In the genomic region with DNA sequence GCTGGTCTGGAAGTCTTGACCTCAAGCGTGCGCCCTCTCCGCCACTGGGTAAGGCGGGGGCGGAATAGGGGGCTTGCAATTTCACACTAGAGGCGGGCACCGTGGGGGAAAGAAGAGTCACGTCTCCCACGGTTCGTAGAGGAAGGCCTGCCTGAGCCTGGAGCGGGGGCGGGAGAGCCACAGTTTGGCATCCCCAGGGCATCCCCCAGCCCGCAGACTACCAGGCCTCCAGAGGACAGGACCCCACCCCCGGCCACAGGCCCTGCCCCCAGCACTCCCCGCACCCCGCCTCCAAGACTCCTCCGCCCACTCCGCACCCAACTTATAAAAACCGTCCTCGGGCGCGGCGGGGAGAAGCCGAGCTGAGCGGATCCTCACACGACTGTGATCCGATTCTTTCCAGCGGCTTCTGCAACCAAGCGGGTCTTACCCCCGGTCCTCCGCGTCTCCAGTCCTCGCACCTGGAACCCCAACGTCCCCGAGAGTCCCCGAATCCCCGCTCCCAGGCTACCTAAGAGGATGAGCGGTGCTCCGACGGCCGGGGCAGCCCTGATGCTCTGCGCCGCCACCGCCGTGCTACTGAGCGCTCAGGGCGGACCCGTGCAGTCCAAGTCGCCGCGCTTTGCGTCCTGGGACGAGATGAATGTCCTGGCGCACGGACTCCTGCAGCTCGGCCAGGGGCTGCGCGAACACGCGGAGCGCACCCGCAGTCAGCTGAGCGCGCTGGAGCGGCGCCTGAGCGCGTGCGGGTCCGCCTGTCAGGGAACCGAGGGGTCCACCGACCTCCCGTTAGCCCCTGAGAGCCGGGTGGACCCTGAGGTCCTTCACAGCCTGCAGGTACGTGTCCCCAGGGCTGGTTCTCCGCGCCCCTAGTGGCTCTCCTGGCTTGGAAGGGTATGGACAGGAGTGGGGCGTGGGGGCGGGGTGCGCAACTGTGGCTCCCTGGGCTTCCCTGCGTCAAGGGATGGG, we compare ENCODE assay signal across 1 cellular context.
TF ChIP-seq lines count a peak whose summit lies in the region.

TSS of gene ANGPTL4 (plus strand) at position 353 of the 969 bp plus-strand sequence. CDS start at position 520, 167 bp downstream.

TF ChIP-seq in HepG2, 621 proteins besides CTCF, POLR2A, EP300 and RAD21 (continued from another document and continues in another):
- TF ChIP-seq ZNF782 (CRISPR knock-in tag; IDR thresholded peaks at IDR 0.05; ENCODE audit: borderline replicate concordance) (0 out of 2 replicates have a peak, but pooled peaks have one; percentile 65), RBFOX2 (IDR thresholded peaks at IDR 0.05; ENCODE audit: low read depth, low read length) (peak; percentile 82), HES4 (CRISPR knock-in tag; IDR thresholded peaks at IDR 0.05; ENCODE audit: borderline replicate concordance) (peak; percentile 15; the same call in 1 of the 2 replicates), MIER3 (CRISPR knock-in tag; IDR thresholded peaks at IDR 0.05; ENCODE audit: borderline replicate concordance) (peak; percentile 56; the same call in 1 of the 2 replicates), ZNF766 (CRISPR knock-in tag; IDR thresholded peaks at IDR 0.05; ENCODE audit: borderline replicate concordance) (no peak), ZNF777 (CRISPR knock-in tag; IDR thresholded peaks at IDR 0.05) (peak; percentile 89), TBX2 (CRISPR knock-in tag; IDR thresholded peaks at IDR 0.05; ENCODE audit: borderline replicate concordance) (peak; percentile 58; the same call in 1 of the 2 replicates), ZNF230 (CRISPR knock-in tag; IDR thresholded peaks at IDR 0.05) (peak; percentile 80; the same call in 1 of the 2 replicates), RAD51 (IDR thresholded peaks at IDR 0.05; ENCODE audit: borderline replicate concordance) (no peak), NFE2L1 (CRISPR knock-in tag; IDR thresholded peaks at IDR 0.05; ENCODE audit: borderline replicate concordance) (no peak), FOXC1 (CRISPR knock-in tag; IDR thresholded peaks at IDR 0.05; ENCODE audit: borderline replicate concordance) (peak; percentile 48), EHMT2 (IDR thresholded peaks at IDR 0.05; ENCODE audit: borderline replicate concordance, low read depth, low read length) (no peak), GTF3A (CRISPR knock-in tag; conservative IDR thresholded peaks at IDR 0.05) (0 out of 2 replicates have a peak, but pooled peaks have one; percentile 59), RARG (CRISPR knock-in tag; IDR thresholded peaks at IDR 0.05; ENCODE audit: low read depth) (0 out of 2 replicates have a peak, but pooled peaks have one; percentile 49), ZBTB7A (CRISPR knock-in tag; IDR thresholded peaks at IDR 0.05) (peak; percentile 83; the same call in 1 of the 2 replicates), ZSCAN25 (CRISPR knock-in tag; IDR thresholded peaks at IDR 0.05) (no peak), AGO1 (IDR thresholded peaks at IDR 0.05; ENCODE audit: low read depth, low read length, poor library complexity, severe bottlenecking) (peak; percentile 79), ZNF343 (CRISPR knock-in tag; IDR thresholded peaks at IDR 0.05) (0 out of 2 replicates have a peak, but pooled peaks have one; percentile 40), POGZ (CRISPR knock-in tag; IDR thresholded peaks at IDR 0.05) (peak; percentile 6), ZNF513 (CRISPR knock-in tag; conservative IDR thresholded peaks at IDR 0.05) (no peak), ZBTB7B (CRISPR knock-in tag; IDR thresholded peaks at IDR 0.05) (peak; percentile 68; the same call in 1 of the 2 replicates), FOXP4 (CRISPR knock-in tag; IDR thresholded peaks at IDR 0.05) (peak; percentile 29; the same call in 1 of the 2 replicates), ZNF333 (CRISPR knock-in tag; IDR thresholded peaks at IDR 0.05; ENCODE audit: borderline replicate concordance) (no peak), ZNF605 (CRISPR knock-in tag; IDR thresholded peaks at IDR 0.05) (peak; percentile 59; the same call in 1 of the 2 replicates), REXO4 (CRISPR knock-in tag; IDR thresholded peaks at IDR 0.05; ENCODE audit: borderline replicate concordance) (no peak), PAWR (CRISPR knock-in tag; IDR thresholded peaks at IDR 0.05; ENCODE audit: borderline replicate concordance) (0 out of 2 replicates have a peak, but pooled peaks have one; percentile 40), TOPORS (CRISPR knock-in tag; IDR thresholded peaks at IDR 0.05) (no peak), GABPB1 (CRISPR knock-in tag; IDR thresholded peaks at IDR 0.05) (peak; percentile 49; the same call in 1 of the 2 replicates), FIP1L1 (IDR thresholded peaks at IDR 0.05; ENCODE audit: borderline replicate concordance, insufficient read depth, low read depth, low read length) (peak; percentile 52; the same call in 1 of the 2 replicates), ZNF850 (CRISPR knock-in tag; conservative IDR thresholded peaks at IDR 0.05) (no peak), HMG20A (CRISPR knock-in tag; IDR thresholded peaks at IDR 0.05; ENCODE audit: borderline replicate concordance) (no peak), MAX (IDR thresholded peaks at IDR 0.05) (peak; percentile 71), ZNF772 (CRISPR knock-in tag; IDR thresholded peaks at IDR 0.05) (0 out of 2 replicates have a peak, but pooled peaks have one; percentile 19), ZSCAN20 (CRISPR knock-in tag; IDR thresholded peaks at IDR 0.05; ENCODE audit: borderline replicate concordance) (no peak), ZC3H13 (CRISPR knock-in tag; IDR thresholded peaks at IDR 0.05) (peak; percentile 31; the same call in 1 of the 2 replicates), KLF9 (CRISPR knock-in tag; IDR thresholded peaks at IDR 0.05; ENCODE audit: low read depth) (0 out of 2 replicates have a peak, but pooled peaks have one; percentile 14)
- TF ChIP-seq, protein P1, sequence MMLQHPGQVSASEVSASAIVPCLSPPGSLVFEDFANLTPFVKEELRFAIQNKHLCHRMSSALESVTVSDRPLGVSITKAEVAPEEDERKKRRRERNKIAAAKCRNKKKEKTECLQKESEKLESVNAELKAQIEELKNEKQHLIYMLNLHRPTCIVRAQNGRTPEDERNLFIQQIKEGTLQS (CRISPR knock-in tag; IDR thresholded peaks at IDR 0.05), result no peak
- TF ChIP-seq, protein P2, sequence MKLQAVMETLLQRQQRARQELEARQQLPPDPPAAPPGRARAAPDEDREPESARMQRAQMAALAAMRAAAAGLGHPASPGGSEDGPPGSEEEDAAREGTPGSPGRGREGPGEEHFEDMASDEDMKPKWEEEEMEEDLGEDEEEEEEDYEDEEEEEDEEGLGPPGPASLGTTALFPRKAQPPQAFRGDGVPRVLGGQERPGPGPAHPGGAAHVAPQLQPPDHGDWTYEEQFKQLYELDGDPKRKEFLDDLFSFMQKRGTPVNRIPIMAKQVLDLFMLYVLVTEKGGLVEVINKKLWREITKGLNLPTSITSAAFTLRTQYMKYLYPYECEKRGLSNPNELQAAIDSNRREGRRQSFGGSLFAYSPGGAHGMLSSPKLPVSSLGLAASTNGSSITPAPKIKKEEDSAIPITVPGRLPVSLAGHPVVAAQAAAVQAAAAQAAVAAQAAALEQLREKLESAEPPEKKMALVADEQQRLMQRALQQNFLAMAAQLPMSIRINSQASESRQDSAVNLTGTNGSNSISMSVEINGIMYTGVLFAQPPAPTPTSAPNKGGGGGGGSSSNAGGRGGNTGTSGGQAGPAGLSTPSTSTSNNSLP (IDR thresholded peaks at IDR 0.05; ENCODE audit: low read depth, low read length), result no peak
- TF ChIP-seq, protein P3, sequence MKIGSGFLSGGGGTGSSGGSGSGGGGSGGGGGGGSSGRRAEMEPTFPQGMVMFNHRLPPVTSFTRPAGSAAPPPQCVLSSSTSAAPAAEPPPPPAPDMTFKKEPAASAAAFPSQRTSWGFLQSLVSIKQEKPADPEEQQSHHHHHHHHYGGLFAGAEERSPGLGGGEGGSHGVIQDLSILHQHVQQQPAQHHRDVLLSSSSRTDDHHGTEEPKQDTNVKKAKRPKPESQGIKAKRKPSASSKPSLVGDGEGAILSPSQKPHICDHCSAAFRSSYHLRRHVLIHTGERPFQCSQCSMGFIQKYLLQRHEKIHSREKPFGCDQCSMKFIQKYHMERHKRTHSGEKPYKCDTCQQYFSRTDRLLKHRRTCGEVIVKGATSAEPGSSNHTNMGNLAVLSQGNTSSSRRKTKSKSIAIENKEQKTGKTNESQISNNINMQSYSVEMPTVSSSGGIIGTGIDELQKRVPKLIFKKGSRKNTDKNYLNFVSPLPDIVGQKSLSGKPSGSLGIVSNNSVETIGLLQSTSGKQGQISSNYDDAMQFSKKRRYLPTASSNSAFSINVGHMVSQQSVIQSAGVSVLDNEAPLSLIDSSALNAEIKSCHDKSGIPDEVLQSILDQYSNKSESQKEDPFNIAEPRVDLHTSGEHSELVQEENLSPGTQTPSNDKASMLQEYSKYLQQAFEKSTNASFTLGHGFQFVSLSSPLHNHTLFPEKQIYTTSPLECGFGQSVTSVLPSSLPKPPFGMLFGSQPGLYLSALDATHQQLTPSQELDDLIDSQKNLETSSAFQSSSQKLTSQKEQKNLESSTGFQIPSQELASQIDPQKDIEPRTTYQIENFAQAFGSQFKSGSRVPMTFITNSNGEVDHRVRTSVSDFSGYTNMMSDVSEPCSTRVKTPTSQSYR (CRISPR knock-in tag; IDR thresholded peaks at IDR 0.05; ENCODE audit: borderline replicate concordance), result peak; percentile 60
- TF ChIP-seq, protein P4, sequence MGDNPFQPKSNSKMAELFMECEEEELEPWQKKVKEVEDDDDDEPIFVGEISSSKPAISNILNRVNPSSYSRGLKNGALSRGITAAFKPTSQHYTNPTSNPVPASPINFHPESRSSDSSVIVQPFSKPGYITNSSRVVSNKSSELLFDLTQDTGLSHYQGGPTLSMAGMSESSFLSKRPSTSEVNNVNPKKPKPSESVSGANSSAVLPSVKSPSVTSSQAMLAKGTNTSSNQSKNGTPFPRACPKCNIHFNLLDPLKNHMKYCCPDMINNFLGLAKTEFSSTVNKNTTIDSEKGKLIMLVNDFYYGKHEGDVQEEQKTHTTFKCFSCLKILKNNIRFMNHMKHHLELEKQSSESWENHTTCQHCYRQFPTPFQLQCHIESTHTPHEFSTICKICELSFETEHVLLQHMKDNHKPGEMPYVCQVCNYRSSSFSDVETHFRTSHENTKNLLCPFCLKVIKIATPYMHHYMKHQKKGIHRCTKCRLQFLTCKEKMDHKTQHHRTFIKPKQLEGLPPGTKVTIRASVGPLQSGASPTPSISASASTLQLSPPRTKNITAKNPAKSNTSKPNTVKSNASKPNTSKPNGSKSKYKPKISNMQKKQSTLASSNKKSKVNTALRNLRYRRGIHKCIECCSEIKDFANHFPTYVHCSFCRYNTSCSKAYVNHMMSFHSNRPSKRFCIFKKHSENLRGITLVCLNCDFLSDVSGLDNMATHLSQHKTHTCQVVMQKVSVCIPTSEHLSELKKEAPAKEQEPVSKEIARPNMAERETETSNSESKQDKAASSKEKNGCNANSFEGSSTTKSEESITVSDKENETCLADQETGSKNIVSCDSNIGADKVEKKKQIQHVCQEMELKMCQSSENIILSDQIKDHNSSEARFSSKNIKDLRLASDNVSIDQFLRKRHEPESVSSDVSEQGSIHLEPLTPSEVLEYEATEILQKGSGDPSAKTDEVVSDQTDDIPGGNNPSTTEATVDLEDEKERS (CRISPR knock-in tag; IDR thresholded peaks at IDR 0.05), result 0 out of 2 replicates have a peak, but pooled peaks have one; percentile 19
